8 cellular contexts compared by ENCODE assay signal in genomic region chrX:70455366-70456202, GRCh38.
DNase-seq lines count a peak whose midpoint lies in the region; ATAC-seq lines count a peak whose summit lies in the region.

No MANE protein-coding gene starts in this region.

- no peaks in the 10 kb centered on the region for H3K36me3 ChIP-seq in mucosa of rectum (ENCODE audit: control insufficient read depth in 2 of 2, insufficient read depth in 2 of 2, low read length in 2 of 2)

- no peaks in the 10 kb centered on the region for H3K27me3 ChIP-seq in mucosa of rectum (ENCODE audit: control insufficient read depth in 2 of 2, insufficient read depth in 2 of 2, low read length in 2 of 2)

- DNase-seq in NCI-H146 (lab: John Stamatoyannopoulos, UW) (peak; percentile 57), caudate nucleus (lab: John Stamatoyannopoulos, UW) (no peak), SKM-1 (lab: John Stamatoyannopoulos, UW; ENCODE audit: unreplicated experiment) (no peak)

- H3K27ac ChIP-seq in caudate nucleus (ENCODE audit: low read depth, low read length) (peak overlapping the region; percentile 21), mucosa of rectum (ENCODE audit: low read depth in 2 of 2, low read length in 2 of 2) (peak overlapping the region; percentile 90 to 95)

- H3K9me3 ChIP-seq in mucosa of rectum (ENCODE audit: control insufficient read depth in 2 of 2, low read length in 2 of 2), result no peaks in the 10 kb centered on the region

- peak overlapping the region; percentile 89 to 91 for H3K9ac ChIP-seq in mucosa of rectum (ENCODE audit: low read depth in 1 of 2, low read length in 2 of 2)

- peak; percentile 30 for ATAC-seq in GM19395 (IDR thresholded peaks at IDR 0.05; ENCODE audit: unreplicated experiment)
- no peak for ATAC-seq in HG03520 (IDR thresholded peaks at IDR 0.05; ENCODE audit: unreplicated experiment)
- no peak for ATAC-seq in HG03045 (IDR thresholded peaks at IDR 0.05; ENCODE audit: unreplicated experiment)
- ATAC-seq in HG03457 (IDR thresholded peaks at IDR 0.05; ENCODE audit: unreplicated experiment), result no peak

- H3K4me3 ChIP-seq in mucosa of rectum (ENCODE audit: low read length in 2 of 2), result peak overlapping the region; percentile 77 to 79

- H3K4me1 ChIP-seq in mucosa of rectum (ENCODE audit: control insufficient read depth in 2 of 2, insufficient read depth in 2 of 2, low read length in 2 of 2), result peaks cover 9 to 13% of the 10 kb centered on the region in 2 donors
